In genomic region chr5:35859101-35859661, GRCh38 we compare ENCODE assay signal across 8 cellular contexts. TPM values are rescaled to one million over a fixed set of nuclear protein-coding genes. Genes with fewer than 3 reads are reported as not detected.
DNase-seq lines count a peak whose midpoint lies in the region; ATAC-seq and TF ChIP-seq lines count a peak whose summit lies in the region.
"Had no signal": no experiment of that assay in that cellular context is flagged by ENCODE, and none has a peak within 500 bp of the region (broad histone marks: within the 10 kb centered on the region; RNA-seq: fewer than 3 reads in every experiment).

No MANE protein-coding gene starts in this region.

- TF ChIP-seq CTCF in fibroblast of lung (conservative IDR thresholded peaks at IDR 0.05 in 1 of 2, IDR thresholded peaks at IDR 0.05 in 1 of 2; ENCODE audit: low read depth in 1 of 2, low read length in 2 of 2): no peak
- TF ChIP-seq CTCF in esophagus muscularis mucosa (IDR thresholded peaks at IDR 0.05): no peak

- H3K4me3 ChIP-seq in HAP-1: no peak overlapping the region
- peak overlapping the region in 2 of 4 experiments; percentile 40 to 58 for H3K4me3 ChIP-seq in fibroblast of lung (replicated peaks in 1 of 4; ENCODE audit: control extremely low read depth in 1 of 4, insufficient read depth in 1 of 4, low read depth in 3 of 4, low read length in 4 of 4)
- peak overlapping the region in 1 of 4 donors; percentile 6 for H3K4me3 ChIP-seq in esophagus muscularis mucosa
- H3K4me3 ChIP-seq: SK-N-MC had no signal

- peak overlapping the region; percentile 10 for H2AFZ ChIP-seq in fibroblast of lung (ENCODE audit: low read length)

- H3K27ac ChIP-seq in fibroblast of lung (ENCODE audit: insufficient read depth, low read length) (peak overlapping the region; percentile 55), esophagus muscularis mucosa (replicated peaks in 1 of 4) (no peak overlapping the region)
- H3K27ac ChIP-seq: SK-N-MC had no signal

- peak; percentile 3 for ATAC-seq in stimulated activated naive CD8-positive, alpha-beta T cell treated with anti-CD3 and anti-CD28 coated beads, Interleukin-15, Interleukin-2, amounts not matched to agents 100 U/mL and 50 U/mL, for 24 hours
- no peak for ATAC-seq in HG03039 (IDR thresholded peaks at IDR 0.05; ENCODE audit: unreplicated experiment)

- no peak for TF ChIP-seq POLR2A in esophagus muscularis mucosa (IDR thresholded peaks at IDR 0.05; ENCODE audit: low read depth)

- intact Hi-C loops in posterior cingulate gyrus (cut with DNase I): no loop called here
- intact Hi-C loops in esophagus muscularis mucosa (cut with DNase I): no loop called here

- peak; percentile 52 to 59 for DNase-seq in HAP-1 (ENCODE audit: low spot score in 2 of 2)
- peak; percentile 74 for DNase-seq in RPMI7951 (ENCODE audit: low read depth)
- DNase-seq in fibroblast of lung (ENCODE audit: low read depth in 2 of 2): peak; percentile 46 to 74
- no peak for DNase-seq in stimulated activated naive CD8-positive, alpha-beta T cell treated with anti-CD3 and anti-CD28 coated beads, Interleukin-15, Interleukin-2, amounts not matched to agents 100 U/mL and 50 U/mL, for 24 hours
- no peak for DNase-seq in posterior cingulate gyrus
- DNase-seq in esophagus muscularis mucosa (ENCODE audit: extremely low spot score): no peak

- in situ Hi-C loops in HAP-1 (cut with MboI; ENCODE audit: low sequenced_read_pairs): no loop called here

- TF ChIP-seq EP300 in esophagus muscularis mucosa (IDR thresholded peaks at IDR 0.05): no peak

- H3K4me2 ChIP-seq in fibroblast of lung (ENCODE audit: extremely low read depth, insufficient read depth, low read length): peak overlapping the region; percentile 84

- H3K9me3 ChIP-seq in HAP-1 (no peaks in the 10 kb centered on the region), fibroblast of lung (ENCODE audit: control insufficient read depth, insufficient read depth, low read depth, low read length) (no peaks in the 10 kb centered on the region), esophagus muscularis mucosa (no peaks in the 10 kb centered on the region)

- H3K27me3 ChIP-seq in HAP-1 (ENCODE audit: low read depth): no peaks in the 10 kb centered on the region
- no peaks in the 10 kb centered on the region for H3K27me3 ChIP-seq in fibroblast of lung (ENCODE audit: control insufficient read depth, insufficient read depth, low read length)
- H3K27me3 ChIP-seq in esophagus muscularis mucosa: no peaks in the 10 kb centered on the region

- H3K79me2 ChIP-seq in fibroblast of lung (ENCODE audit: control insufficient read depth, insufficient read depth, low read length): peaks cover 15% of the 10 kb centered on the region

- no peaks in the 10 kb centered on the region for H3K36me3 ChIP-seq in HAP-1 (replicated peaks)
- H3K36me3 ChIP-seq in fibroblast of lung (ENCODE audit: control insufficient read depth, insufficient read depth, low read length): peaks cover 4% of the 10 kb centered on the region
- H3K36me3 ChIP-seq in esophagus muscularis mucosa: no peaks in the 10 kb centered on the region

- no peak overlapping the region for H3K9ac ChIP-seq in fibroblast of lung (ENCODE audit: insufficient read depth, low read length)

- H4K20me1 ChIP-seq in fibroblast of lung (ENCODE audit: control insufficient read depth, extremely low read depth, insufficient read depth, low read length): no peaks in the 10 kb centered on the region

- 53% methylated on average over 3 of the region's 3 CpGs for WGBS in esophagus muscularis mucosa

- H3K4me1 ChIP-seq in HAP-1 (peaks cover 44% of the 10 kb centered on the region), fibroblast of lung (ENCODE audit: control insufficient read depth, extremely low read depth, insufficient read depth, low read length) (peaks cover 14% of the 10 kb centered on the region), esophagus muscularis mucosa (peaks cover 0 to 2% (median 0%) of the 10 kb centered on the region in 4 donors)

RNA-seq across cellular contexts. Expression of gene IL7R, which starts 2.5 kb away (rescaled TPM):
- total RNA-seq in RPMI7951 (2014; rRNA removed; shearing (Covaris generic)): 1.6 and 2.0 TPM in 2 replicates
- total RNA-seq in fibroblast of lung (10.3 and 67.9 TPM in 2 replicates), esophagus muscularis mucosa (10 to 100 TPM in 1 of 4 donors, 1 to 10 TPM in 3; 2.8 to 10.6 (median 4.1) TPM)
- polyA plus RNA-seq in fibroblast of lung: 195 and 266 TPM in 2 replicates
- polyA plus RNA-seq in fibroblast of lung (2012): 73.9 and 121 TPM in 2 replicates
- polyA minus RNA-seq in fibroblast of lung (ENCODE audit: low replicate concordance): 139 and 186 TPM in 2 replicates

Comparison
In these comparisons a context has a peak if more than half of its experiments do, and no peak if none do; other contexts are left out.
1. DNase-seq: peak in HAP-1 (2 of 2), RPMI7951 (single experiment) and fibroblast of lung (2 of 2); none in stimulated activated naive CD8-positive, alpha-beta T cell treated with anti-CD3 and anti-CD28 coated beads, Interleukin-15, Interleukin-2, amounts not matched to agents 100 U/mL and 50 U/mL, for 24 hours (single experiment), posterior cingulate gyrus (0 of 10) and esophagus muscularis mucosa (single experiment).